9 cellular contexts compared by ENCODE assay signal in genomic region chr16:48126801-48127644, GRCh38. TPM values are rescaled to one million over a fixed set of nuclear protein-coding genes. Genes with fewer than 3 reads are reported as not detected.
A peak's percentile ranks its signal among the peaks of the same experiment; 100 is the strongest.
DNase-seq lines count a peak whose midpoint lies in the region; ATAC-seq and TF ChIP-seq lines count a peak whose summit lies in the region.
"Had no signal": no experiment of that assay in that cellular context is flagged by ENCODE, and none has a peak within 500 bp of the region (broad histone marks: within the 10 kb centered on the region; RNA-seq: fewer than 3 reads in every experiment).

No MANE protein-coding gene starts in this region.

- H3K4me3 ChIP-seq in brain microvascular endothelial cell (ENCODE audit: low read depth, low read length), result no peak overlapping the region

- in situ Hi-C loops in brain microvascular endothelial cell (cut with HindIII; ENCODE audit: low pct_ligation_motif_present, low sequenced_read_pairs), result no loop called here

- peak; percentile 90 for DNase-seq in DMS79 (lab: John Stamatoyannopoulos, UW)
- peak; percentile 81 for DNase-seq in NCI-H2029 treated with DMSO at 0.1 percent for 48 hours (lab: John Stamatoyannopoulos, UW)
- DNase-seq in brain microvascular endothelial cell, result peak; percentile 95
- DNase-seq in myocyte (ENCODE audit: low read depth), result peak; percentile 91
- DNase-seq in COR-L47 (lab: John Stamatoyannopoulos, UW), result no peak
- no peak for DNase-seq in CD1c-positive myeloid dendritic cell (ENCODE audit: extremely low spot score)
- DNase-seq in iPS-NIHi11 (ENCODE audit: low spot score), result no peak
- DNase-seq: stimulated activated naive B cell treated with anti-CD40 and anti-IgM and Interleukin-4, amounts not matched to agents 10 μg/mL and 1 μg/mL and 100 μg/mL, for 72 hours had no signal

- TF ChIP-seq CTCF in brain microvascular endothelial cell (IDR thresholded peaks at IDR 0.05; ENCODE audit: low read depth, low read length, missing control alignments), result no peak

- ATAC-seq in GM21619 (IDR thresholded peaks at IDR 0.05; ENCODE audit: unreplicated experiment), result no peak
- ATAC-seq: stimulated activated naive B cell treated with anti-CD40 and anti-IgM and Interleukin-4, amounts not matched to agents 10 μg/mL and 1 μg/mL and 100 μg/mL, for 72 hours had no signal

- H3K36me3 ChIP-seq in brain microvascular endothelial cell (replicated peaks), result no peaks in the 10 kb centered on the region

- no peaks in the 10 kb centered on the region for H3K27me3 ChIP-seq in brain microvascular endothelial cell (replicated peaks)

- peak overlapping the region; percentile 61 for H3K27ac ChIP-seq in brain microvascular endothelial cell

RNA-seq across cellular contexts. Expression of gene ABCC12, which starts 28.8 kb away (rescaled TPM):
- 0.05 TPM in 1 of 2 replicates, not detected in the other for total RNA-seq in myocyte
- polyA plus RNA-seq in myocyte (2012), result not detected

Comparison
In these comparisons a context has a peak if more than half of its experiments do, and no peak if none do; other contexts are left out.
1. DNase-seq: peak in DMS79 (single experiment), NCI-H2029 treated with DMSO at 0.1 percent for 48 hours (single experiment), brain microvascular endothelial cell (single experiment) and myocyte (single experiment); none in COR-L47 (single experiment), CD1c-positive myeloid dendritic cell (single experiment) and iPS-NIHi11 (single experiment).